1 cellular context compared by ENCODE assay signal in the genomic region with DNA sequence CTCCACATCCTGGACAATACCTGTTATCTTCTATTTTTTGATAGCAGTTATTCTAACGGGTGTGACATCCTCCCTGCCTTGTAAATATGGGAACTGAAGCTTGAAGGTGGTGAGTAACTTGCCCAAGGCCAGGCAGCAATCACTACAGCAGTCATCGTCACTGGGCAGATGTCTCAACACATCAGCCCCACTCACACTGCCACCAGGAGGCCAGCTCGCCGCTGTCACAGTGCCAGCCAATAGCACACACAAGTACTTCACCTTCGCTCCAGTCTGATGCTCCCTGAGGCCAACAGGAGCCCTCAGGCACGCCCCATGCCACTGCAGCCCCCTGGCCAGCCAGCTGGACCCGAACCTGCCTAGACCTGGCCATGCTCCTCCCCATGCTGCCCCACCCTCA.
TF ChIP-seq lines count a peak whose summit lies in the region.

No MANE protein-coding gene starts in this region.

TF ChIP-seq in HCT116, 20 proteins besides CTCF, POLR2A, EP300 and RAD21 (continued from another document):
- TF ChIP-seq, protein P1, sequence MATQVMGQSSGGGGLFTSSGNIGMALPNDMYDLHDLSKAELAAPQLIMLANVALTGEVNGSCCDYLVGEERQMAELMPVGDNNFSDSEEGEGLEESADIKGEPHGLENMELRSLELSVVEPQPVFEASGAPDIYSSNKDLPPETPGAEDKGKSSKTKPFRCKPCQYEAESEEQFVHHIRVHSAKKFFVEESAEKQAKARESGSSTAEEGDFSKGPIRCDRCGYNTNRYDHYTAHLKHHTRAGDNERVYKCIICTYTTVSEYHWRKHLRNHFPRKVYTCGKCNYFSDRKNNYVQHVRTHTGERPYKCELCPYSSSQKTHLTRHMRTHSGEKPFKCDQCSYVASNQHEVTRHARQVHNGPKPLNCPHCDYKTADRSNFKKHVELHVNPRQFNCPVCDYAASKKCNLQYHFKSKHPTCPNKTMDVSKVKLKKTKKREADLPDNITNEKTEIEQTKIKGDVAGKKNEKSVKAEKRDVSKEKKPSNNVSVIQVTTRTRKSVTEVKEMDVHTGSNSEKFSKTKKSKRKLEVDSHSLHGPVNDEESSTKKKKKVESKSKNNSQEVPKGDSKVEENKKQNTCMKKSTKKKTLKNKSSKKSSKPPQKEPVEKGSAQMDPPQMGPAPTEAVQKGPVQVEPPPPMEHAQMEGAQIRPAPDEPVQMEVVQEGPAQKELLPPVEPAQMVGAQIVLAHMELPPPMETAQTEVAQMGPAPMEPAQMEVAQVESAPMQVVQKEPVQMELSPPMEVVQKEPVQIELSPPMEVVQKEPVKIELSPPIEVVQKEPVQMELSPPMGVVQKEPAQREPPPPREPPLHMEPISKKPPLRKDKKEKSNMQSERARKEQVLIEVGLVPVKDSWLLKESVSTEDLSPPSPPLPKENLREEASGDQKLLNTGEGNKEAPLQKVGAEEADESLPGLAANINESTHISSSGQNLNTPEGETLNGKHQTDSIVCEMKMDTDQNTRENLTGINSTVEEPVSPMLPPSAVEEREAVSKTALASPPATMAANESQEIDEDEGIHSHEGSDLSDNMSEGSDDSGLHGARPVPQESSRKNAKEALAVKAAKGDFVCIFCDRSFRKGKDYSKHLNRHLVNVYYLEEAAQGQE (IDR thresholded peaks at IDR 0.05; ENCODE audit: low read depth) = no peak
- TF ChIP-seq YY1 (IDR thresholded peaks at IDR 0.05; ENCODE audit: extremely low read depth, insufficient replicate concordance, low read depth, low read length) = no peak
- no peak for TF ChIP-seq ZNF274 (IDR thresholded peaks at IDR 0.05; ENCODE audit: low read depth, low read length)
- no peak for TF ChIP-seq SRF (IDR thresholded peaks at IDR 0.05; ENCODE audit: low read depth)
- TF ChIP-seq, protein P2, sequence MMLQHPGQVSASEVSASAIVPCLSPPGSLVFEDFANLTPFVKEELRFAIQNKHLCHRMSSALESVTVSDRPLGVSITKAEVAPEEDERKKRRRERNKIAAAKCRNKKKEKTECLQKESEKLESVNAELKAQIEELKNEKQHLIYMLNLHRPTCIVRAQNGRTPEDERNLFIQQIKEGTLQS (IDR thresholded peaks at IDR 0.05) = no peak
- TF ChIP-seq JUND (IDR thresholded peaks at IDR 0.05) = no peak
- TF ChIP-seq FOSL1 (IDR thresholded peaks at IDR 0.05; ENCODE audit: low read depth) = no peak
TF ChIP-seq in HCT116: peak in this region for 0.
